In genomic region chr6:89162047-89162371, GRCh38 we compare ENCODE assay signal across 18 cellular contexts. TPM values are rescaled to one million over a fixed set of nuclear protein-coding genes. Genes with fewer than 3 reads are reported as not detected.
DNase-seq lines count a peak whose midpoint lies in the region; ATAC-seq and TF ChIP-seq lines count a peak whose summit lies in the region.
"Had no signal": no experiment of that assay in that cellular context is flagged by ENCODE, and none has a peak within 500 bp of the region (broad histone marks: within the 10 kb centered on the region; RNA-seq: fewer than 3 reads in every experiment).

No MANE protein-coding gene starts in this region.

- intact Hi-C loops in mucosa of descending colon (cut with DNase I, micrococcal nuclease) (no loop called here), sciatic nerve (cut with DNase I) (no loop called here), vagina (cut with DNase I) (no loop called here), lower lobe of right lung (cut with DNase I) (no loop called here)

- TF ChIP-seq POLR2A in vagina (IDR thresholded peaks at IDR 0.05), result no peak

- peaks cover 7% of the 10 kb centered on the region for H3K4me1 ChIP-seq in cardiac muscle cell (ENCODE audit: low read depth)
- H3K4me1 ChIP-seq in mucosa of descending colon (ENCODE audit: low read depth), result no peaks in the 10 kb centered on the region
- no peaks in the 10 kb centered on the region for H3K4me1 ChIP-seq in vagina
- H3K4me1 ChIP-seq in lower lobe of right lung, result no peaks in the 10 kb centered on the region

- peak; percentile 26 for ATAC-seq in mucosa of descending colon
- ATAC-seq in sciatic nerve, result peak; percentile 87
- no peak for ATAC-seq in lower lobe of right lung

- no peaks in the 10 kb centered on the region for H3K27me3 ChIP-seq in cardiac muscle cell
- no peaks in the 10 kb centered on the region for H3K27me3 ChIP-seq in vagina
- no peaks in the 10 kb centered on the region for H3K27me3 ChIP-seq in lower lobe of right lung (ENCODE audit: low read depth)

- DNase-seq in cardiac muscle cell (ENCODE audit: low read depth in 1 of 2, low spot score in 1 of 2) (peak; percentile 8 to 33), mucosa of descending colon (no peak), sciatic nerve (ENCODE audit: low spot score) (no peak), vagina (ENCODE audit: extremely low spot score in 2 of 2) (no peak), DMS114 treated with DMSO at 0.1 percent for 48 hours (lab: John Stamatoyannopoulos, UW; ENCODE audit: unreplicated experiment) (no peak), islet precursor cell (no peak), lower lobe of right lung (no peak)
- DNase-seq: activated CD8-positive, alpha-beta memory T cell treated with anti-CD3 and anti-CD28 coated beads, Interleukin-2, amount 50 U/mL, for 4 hours; CD4-positive, alpha-beta memory T cell; DMS53; NCI-H187 treated with DMSO at 0.1 percent for 48 hours; NCI-H748 treated with DMSO at 0.1 percent for 48 hours; SHP77; T1000 had no signal

- no peaks in the 10 kb centered on the region for H3K9me3 ChIP-seq in cardiac muscle cell (ENCODE audit: low read depth)
- H3K9me3 ChIP-seq in mucosa of descending colon, result no peaks in the 10 kb centered on the region
- no peaks in the 10 kb centered on the region for H3K9me3 ChIP-seq in vagina
- H3K9me3 ChIP-seq in lower lobe of right lung, result no peaks in the 10 kb centered on the region

- H3K27ac ChIP-seq in cardiac muscle cell (peak overlapping the region; percentile 90), vagina (peak overlapping the region; percentile 31), lower lobe of right lung (no peak overlapping the region)

- TF ChIP-seq CTCF in cardiac muscle cell (IDR thresholded peaks at IDR 0.05; ENCODE audit: low read depth, low read length) (no peak), mucosa of descending colon (IDR thresholded peaks at IDR 0.05) (no peak), vagina (IDR thresholded peaks at IDR 0.05) (no peak), lower lobe of right lung (IDR thresholded peaks at IDR 0.05) (no peak)

- H3K4me3 ChIP-seq in cardiac muscle cell, result no peak overlapping the region
- H3K4me3 ChIP-seq in mucosa of descending colon, result no peak overlapping the region
- no peak overlapping the region for H3K4me3 ChIP-seq in vagina
- no peak overlapping the region for H3K4me3 ChIP-seq in lower lobe of right lung

- H3K36me3 ChIP-seq in cardiac muscle cell, result peaks cover 8% of the 10 kb centered on the region
- H3K36me3 ChIP-seq in mucosa of descending colon (ENCODE audit: low read depth), result no peaks in the 10 kb centered on the region
- H3K36me3 ChIP-seq in vagina, result peaks cover 0 to 29% of the 10 kb centered on the region in 2 donors
- peaks cover 47% of the 10 kb centered on the region for H3K36me3 ChIP-seq in lower lobe of right lung

RNA-seq across cellular contexts. Expression of gene PM20D2, which starts 16.2 kb away (rescaled TPM):
- total RNA-seq in cardiac muscle cell, result 8.9 and 11.4 TPM in 2 replicates
- 10.6 and 12.2 TPM in 2 replicates for polyA plus RNA-seq in cardiac muscle cell
- 10 to 100 TPM in 2 of 3 donors, 1 to 10 TPM in 1; 9.4 to 17.6 (median 13.8) TPM for total RNA-seq in mucosa of descending colon
- 16.9 TPM for total RNA-seq in sciatic nerve
- total RNA-seq in vagina, result 14.0 TPM
- 8.1 TPM for total RNA-seq in lower lobe of right lung

RNA-seq across cellular contexts. Expression of gene SRSF12, which starts 44.1 kb away (rescaled TPM):
- total RNA-seq in cardiac muscle cell, result 4.1 and 5.1 TPM in 2 replicates
- polyA plus RNA-seq in cardiac muscle cell, result 7.0 and 9.9 TPM in 2 replicates
- total RNA-seq in mucosa of descending colon, result under 1 TPM in 2 of 3 donors, not detected in 1; 0.12 to 0.51 TPM
- total RNA-seq in sciatic nerve, result 2.0 TPM
- total RNA-seq in vagina, result 0.25 TPM
- not detected for total RNA-seq in lower lobe of right lung
- total RNA-seq: CD4-positive, alpha-beta memory T cell; myocyte had no signal

RNA-seq across cellular contexts. Expression of gene GABRR1, which starts 55.1 kb away (rescaled TPM):
- total RNA-seq in cardiac muscle cell (not detected in 2 replicates), mucosa of descending colon (not detected), sciatic nerve (0.27 TPM), vagina (not detected), lower lobe of right lung (not detected)
- polyA plus RNA-seq in cardiac muscle cell, result not detected in 2 replicates
- total RNA-seq: activated T-helper 2 cell treated with anti-CD3 and anti-CD28 coated beads, Interferon-gamma antibody, Interleukin-2, Interleukin-4, amounts not matched to agents 10 μg/mL and 5 μg/mL and 100 μg/mL, durations not matched to agents 14 hours and 24 hours and 36 hours; CD4-positive, alpha-beta memory T cell; liver; myocyte; temporal lobe had no signal
- polyA plus RNA-seq: CD4-positive, alpha-beta memory T cell; liver had no signal

Comparison
In these comparisons a context has a peak if more than half of its experiments do, and no peak if none do; other contexts are left out.
1. DNase-seq: peak in cardiac muscle cell (2 of 2); none in mucosa of descending colon (0 of 3), sciatic nerve (single experiment), vagina (0 of 2), DMS114 treated with DMSO at 0.1 percent for 48 hours (single experiment), islet precursor cell (single experiment) and lower lobe of right lung (single experiment).
2. ATAC-seq: peak in mucosa of descending colon (single experiment) and sciatic nerve (single experiment); none in lower lobe of right lung (0 of 2).